ENCODE assay signal across 26 cellular contexts in genomic region chr9:116843863-116844620, GRCh38.
DNase-seq lines count a peak whose midpoint lies in the region; ATAC-seq and TF ChIP-seq lines count a peak whose summit lies in the region.
"Had no signal": no experiment of that assay in that cellular context is flagged by ENCODE, and none has a peak within 500 bp of the region (broad histone marks: within the 10 kb centered on the region; RNA-seq: fewer than 3 reads in every experiment).

No MANE protein-coding gene starts in this region.

- H2AK5ac ChIP-seq in IMR-90 (ENCODE audit: low read depth, low read length), result no peak overlapping the region

- no peak overlapping the region for H3K4me3 ChIP-seq in BLaER1
- no peak overlapping the region for H3K4me3 ChIP-seq in IMR-90 (ENCODE audit: insufficient read depth, low read depth, low read length)
- H3K4me3 ChIP-seq: ovary, thoracic aorta had no signal

- TF ChIP-seq POLR2A in IMR-90 (IDR thresholded peaks at IDR 0.05; ENCODE audit: low read depth, low read length), result no peak

- no TSS peak for BruUV-seq in IMR-90 (replicated peaks; lab: Mats Ljungman, UMichigan)

- H3K4me1 ChIP-seq in BLaER1 (peaks cover 18% of the 10 kb centered on the region), IMR-90 (ENCODE audit: control insufficient read depth, insufficient read depth, low read length) (no peaks in the 10 kb centered on the region)
- H3K4me1 ChIP-seq: Caco-2 had no signal

- H4K5ac ChIP-seq in IMR-90 (ENCODE audit: low read depth, low read length), result no peak overlapping the region

- CTCF ChIA-PET in IMR-90 (lab: Yijun Ruan, JAX), result no interaction called here

- no peak overlapping the region for H3K56ac ChIP-seq in IMR-90 (ENCODE audit: extremely low read depth, insufficient read depth, low read length)

- H3K27me3 ChIP-seq in BLaER1 (no peaks in the 10 kb centered on the region), IMR-90 (ENCODE audit: control insufficient read depth, insufficient read depth, low read length) (no peaks in the 10 kb centered on the region)
- H3K27me3 ChIP-seq: brain microvascular endothelial cell, ovary had no signal

- POLR2A ChIA-PET in IMR-90 (lab: Charles Lee; ENCODE audit: unreplicated experiment), result no interaction called here

- no peak overlapping the region for H2BK120ac ChIP-seq in IMR-90 (ENCODE audit: low read depth, low read length)

- H2AK9ac ChIP-seq in IMR-90 (replicated peaks; ENCODE audit: low read depth, low read length, poor library complexity), result no peak overlapping the region

- in situ Hi-C loops in IMR-90 (cut with MboI; ENCODE audit: low sequenced_read_pairs), result no loop called here

- H4K91ac ChIP-seq in IMR-90 (ENCODE audit: insufficient read depth, low read depth, low read length), result no peak overlapping the region

- no peak for DNase-seq in IMR-90
- DNase-seq in cerebellar cortex (ENCODE audit: low spot score), result peak; percentile 96
- DNase-seq in left kidney (ENCODE audit: low read depth, low spot score), result peak; percentile 73
- no peak for DNase-seq in occipital lobe (lab: John Stamatoyannopoulos, UW)
- no peak for DNase-seq in GM20000 (ENCODE audit: low spot score)
- no peak for DNase-seq in activated CD4-positive, alpha-beta T cell treated with anti-CD3 and anti-CD28 coated beads for 4 hours
- DNase-seq: ACHN; activated CD8-positive, alpha-beta memory T cell treated with anti-CD3 and anti-CD28 coated beads for 24 hours; activated naive CD4-positive, alpha-beta T cell; activated T-cell treated with anti-CD3 and anti-CD28 coated beads, Interleukin-2, amount 50 U/mL, for 24 hours; brain microvascular endothelial cell; Caco-2; cortex of kidney; endodermal cell; KBM-7; left colon; mesendoderm; naive thymus-derived CD4-positive, alpha-beta T cell; NCI-H1436 treated with DMSO at 0.1 percent for 48 hours; NCI-H2107; ovary; stimulated activated CD4-positive, alpha-beta T cell treated with anti-CD3 and anti-CD28 coated beads, Interleukin-4, amount 100 ng/mL, for 24 hours; stimulated activated naive CD4-positive, alpha-beta T cell had no signal

- H3K4ac ChIP-seq in IMR-90 (ENCODE audit: low read depth, low read length), result no peak overlapping the region

- H3K4me2 ChIP-seq in BLaER1, result peak overlapping the region; percentile 50
- no peak overlapping the region for H3K4me2 ChIP-seq in IMR-90 (ENCODE audit: low read depth, low read length)

- H3K9ac ChIP-seq in BLaER1 (no peak overlapping the region), IMR-90 (ENCODE audit: low read depth, low read length) (no peak overlapping the region)

- no peak overlapping the region for H3K18ac ChIP-seq in IMR-90 (ENCODE audit: low read depth, low read length)

- H2BK5ac ChIP-seq in IMR-90 (ENCODE audit: low read depth, low read length, poor library complexity, severe bottlenecking), result no peak overlapping the region

- H2BK15ac ChIP-seq in IMR-90 (ENCODE audit: low read depth, low read length), result no peak overlapping the region

- H3K9me1 ChIP-seq in IMR-90 (ENCODE audit: insufficient read depth, low read length), result no peaks in the 10 kb centered on the region

- no peak overlapping the region for H2AFZ ChIP-seq in IMR-90 (replicated peaks; ENCODE audit: low read length, poor library complexity)

- H2BK20ac ChIP-seq in IMR-90 (ENCODE audit: low read depth, low read length), result no peak overlapping the region

- no peak overlapping the region for H3K23ac ChIP-seq in IMR-90 (ENCODE audit: low read depth, low read length)

- 80% methylated on average over 1 of the region's 7 CpGs; no CpG with 5 or more reads in 1 of the 2 experiments for WGBS in IMR-90 (ENCODE audit: extremely low coverage in 2 of 2, insufficient read length in 1 of 2), 2 experiments

- H3K36me3 ChIP-seq in BLaER1 (no peaks in the 10 kb centered on the region), IMR-90 (ENCODE audit: control insufficient read depth, insufficient read depth, low read length) (no peaks in the 10 kb centered on the region)
- H3K36me3 ChIP-seq: brain microvascular endothelial cell, ovary, thoracic aorta had no signal

- H4K20me1 ChIP-seq in BLaER1, result no peaks in the 10 kb centered on the region
- no peaks in the 10 kb centered on the region for H4K20me1 ChIP-seq in IMR-90 (ENCODE audit: insufficient read depth, low read length)

- H3K9me3 ChIP-seq in BLaER1, result peaks cover 11% of the 10 kb centered on the region
- H3K9me3 ChIP-seq in IMR-90 (ENCODE audit: control insufficient read depth, insufficient read depth, low read length), result no peaks in the 10 kb centered on the region
- H3K9me3 ChIP-seq: Caco-2, ovary, thoracic aorta had no signal

- dilution Hi-C loops in IMR-90 (cut with HindIII; ENCODE audit: low sequenced_read_pairs, unreplicated experiment), result no loop called here

- no peak overlapping the region for H3K27ac ChIP-seq in BLaER1
- no peak overlapping the region for H3K27ac ChIP-seq in IMR-90 (ENCODE audit: insufficient read depth, low read length)
- H3K27ac ChIP-seq: brain microvascular endothelial cell, ovary, thoracic aorta had no signal

- ATAC-seq in IMR-90 (ENCODE audit: low read depth), result no peak
- no peak for ATAC-seq in HG02981 (IDR thresholded peaks at IDR 0.05; ENCODE audit: unreplicated experiment)
- ATAC-seq: left colon; naive thymus-derived CD4-positive, alpha-beta T cell had no signal

- no peak overlapping the region for H3K14ac ChIP-seq in IMR-90 (replicated peaks; ENCODE audit: low read depth, low read length)

- H3K79me1 ChIP-seq in IMR-90 (ENCODE audit: low read depth in 1 of 2, low read length in 2 of 2), result no peaks in the 10 kb centered on the region

- intact Hi-C loops in IMR-90 (cut with micrococcal nuclease), result no loop called here

- TF ChIP-seq CTCF in IMR-90 (conservative IDR thresholded peaks at IDR 0.05; ENCODE audit: low read depth, low read length) (no peak), GM20000 (IDR thresholded peaks at IDR 0.05; ENCODE audit: extremely low read depth, missing control alignments) (no peak)

- H4K8ac ChIP-seq in IMR-90 (ENCODE audit: low read depth in 2 of 2, low read length in 2 of 2), result no peak overlapping the region

- no peak for TF ChIP-seq RAD21 in IMR-90 (IDR thresholded peaks at IDR 0.05; ENCODE audit: low read length)

TF ChIP-seq in IMR-90, 13 proteins besides CTCF, POLR2A, EP300 and RAD21:
- TF ChIP-seq CEBPB (IDR thresholded peaks at IDR 0.05; ENCODE audit: low read depth, low read length) (no peak), MAFK (IDR thresholded peaks at IDR 0.05; ENCODE audit: low read depth, low read length) (peak; percentile 65), BHLHE40 (IDR thresholded peaks at IDR 0.05; ENCODE audit: low read depth, low read length) (no peak), NFE2L2 (IDR thresholded peaks at IDR 0.05; ENCODE audit: low read depth, low read length) (no peak), RCOR1 (IDR thresholded peaks at IDR 0.05; ENCODE audit: insufficient replicate concordance, low read length) (no peak), USF2 (IDR thresholded peaks at IDR 0.05; ENCODE audit: low read depth, low read length) (no peak)

Comparison
In these comparisons a context has a peak if more than half of its experiments do, and no peak if none do; other contexts are left out.
1. DNase-seq: peak in cerebellar cortex (single experiment) and left kidney (single experiment); none in IMR-90 (single experiment), occipital lobe (single experiment), GM20000 (single experiment) and activated CD4-positive, alpha-beta T cell treated with anti-CD3 and anti-CD28 coated beads for 4 hours (0 of 2).